8 cellular contexts compared by ENCODE assay signal in genomic region chr17:57114085-57114673, GRCh38. TPM values are rescaled to one million over a fixed set of nuclear protein-coding genes. Genes with fewer than 3 reads are reported as not detected.
DNase-seq lines count a peak whose midpoint lies in the region; ATAC-seq and TF ChIP-seq lines count a peak whose summit lies in the region.

No MANE protein-coding gene starts in this region.

- peaks cover 26% of the 10 kb centered on the region for H3K36me3 ChIP-seq in CD4-positive, alpha-beta memory T cell (ENCODE audit: insufficient read depth, low read length)
- peaks cover 37 to 69% of the 10 kb centered on the region in 2 experiments for H3K36me3 ChIP-seq in HCT116 (ENCODE audit: control insufficient read depth in 1 of 2, insufficient read depth in 2 of 2, low read length in 2 of 2)
- peaks cover 90% of the 10 kb centered on the region for H3K36me3 ChIP-seq in lower lobe of right lung

- peak; percentile 87 for ATAC-seq in HCT116
- peak; percentile 55 to 68 for ATAC-seq in lower lobe of right lung

- TF ChIP-seq CTCF in HCT116 (IDR thresholded peaks at IDR 0.05 in 2 of 3, conservative IDR thresholded peaks at IDR 0.05 in 1 of 3; ENCODE audit: borderline replicate concordance in 1 of 3, insufficient read depth in 1 of 3, low read depth in 2 of 3, low read length in 2 of 3) (peak; percentile 73 to 100 (median 99)), VCaP (conservative IDR thresholded peaks at IDR 0.05) (peak; percentile 80), MCF 10A (IDR thresholded peaks at IDR 0.05; ENCODE audit: unreplicated experiment) (peak; percentile 85), lower lobe of right lung (IDR thresholded peaks at IDR 0.05) (peak; percentile 84)

- H4K20me1 ChIP-seq in HCT116 (ENCODE audit: insufficient read depth): peaks cover 4% of the 10 kb centered on the region; the same call in 1 of the 2 replicates

- RAD21 ChIA-PET in HCT116 (lab: Charles Lee; ENCODE audit: low non-redundant PET in 1 of 2, low total read pairs in 2 of 2, uncharacterized antibody in 2 of 2, unreplicated experiment in 2 of 2): interaction anchor here in 1 of 2 experiments (0.6 kb wide), 1 partner anchor 161 kb away, joined by 3 read pairs; no protein-coding TSS in a partner anchor

- no peak for TF ChIP-seq POLR2A in HCT116 (IDR thresholded peaks at IDR 0.05; ENCODE audit: borderline replicate concordance, extremely low read depth, insufficient read depth, insufficient read length)

- no peaks in the 10 kb centered on the region for H3K9me3 ChIP-seq in CD4-positive, alpha-beta memory T cell (ENCODE audit: control insufficient read depth in 1 of 2, low read length in 2 of 2)
- no peaks in the 10 kb centered on the region for H3K9me3 ChIP-seq in HCT116 (ENCODE audit: control insufficient read depth in 1 of 2, insufficient read depth in 1 of 2, low read depth in 1 of 2, low read length in 2 of 2)
- no peaks in the 10 kb centered on the region for H3K9me3 ChIP-seq in lower lobe of right lung

- no peaks in the 10 kb centered on the region for H3K9me3 Mint-ChIP-seq in CD4-positive, alpha-beta memory T cell
- no peaks in the 10 kb centered on the region for H3K9me3 Mint-ChIP-seq in MCF 10A (ENCODE audit: unreplicated experiment)

- H3K27me3 ChIP-seq in CD4-positive, alpha-beta memory T cell (ENCODE audit: insufficient read depth, low read length): no peaks in the 10 kb centered on the region
- H3K27me3 ChIP-seq in HCT116 (ENCODE audit: insufficient read depth, low read length) (no peaks in the 10 kb centered on the region), lower lobe of right lung (ENCODE audit: low read depth) (no peaks in the 10 kb centered on the region)

- peak overlapping the region in 2 of 7 donors; percentile 29 to 37 for H3K27ac Mint-ChIP-seq in CD4-positive, alpha-beta memory T cell
- H3K27ac Mint-ChIP-seq in MCF 10A (ENCODE audit: low read depth, unreplicated experiment): no peak overlapping the region

- peaks cover 41 to 76% of the 10 kb centered on the region in 2 donors for H3K36me3 Mint-ChIP-seq in CD4-positive, alpha-beta memory T cell
- peaks cover 60% of the 10 kb centered on the region for H3K36me3 Mint-ChIP-seq in MCF 10A (ENCODE audit: insufficient read depth, unreplicated experiment)

- POLR2A ChIA-PET in CD4-positive, alpha-beta memory T cell (lab: Charles Lee; ENCODE audit: partially characterized antibody): interaction anchor here (1.3 kb wide), 1 partner anchor 29 kb away, joined by 5 read pairs; the partner anchor contains the start of gene AKAP1
- POLR2A ChIA-PET in HCT116 (lab: Charles Lee): no interaction called here
- POLR2A ChIA-PET in MCF 10A (lab: Yijun Ruan, JAX): interaction anchor here (0.7 kb wide), 1 partner anchor 137 kb away, joined by 3 read pairs; no protein-coding TSS in a partner anchor

- H3K79me2 ChIP-seq in HCT116 (ENCODE audit: insufficient read depth, low read length): peaks cover 15% of the 10 kb centered on the region

- no peaks in the 10 kb centered on the region for H3K9me2 ChIP-seq in HCT116 (ENCODE audit: insufficient read depth)

- TF ChIP-seq RAD21 in HCT116 (IDR thresholded peaks at IDR 0.05; ENCODE audit: low read depth): peak; percentile 82

- BruUV-seq in HCT116 (replicated peaks; lab: Mats Ljungman, UMichigan): no TSS peak
- BruUV-seq in MCF 10A (replicated peaks; lab: Mats Ljungman, UMichigan): no TSS peak

- no peak overlapping the region for H3K27ac ChIP-seq in CD4-positive, alpha-beta memory T cell (ENCODE audit: low read depth, low read length)
- H3K27ac ChIP-seq in HCT116 (ENCODE audit: low read depth, low read length) (no peak overlapping the region), VCaP (no peak overlapping the region), lower lobe of right lung (no peak overlapping the region)

- H3K27me3 Mint-ChIP-seq in CD4-positive, alpha-beta memory T cell: no peaks in the 10 kb centered on the region
- H3K27me3 Mint-ChIP-seq in MCF 10A (ENCODE audit: insufficient read depth, unreplicated experiment): no peaks in the 10 kb centered on the region

- H2AFZ ChIP-seq in HCT116 (ENCODE audit: low read depth, low read length, poor library complexity, severe bottlenecking): no peak overlapping the region

- H3K4me1 ChIP-seq in CD4-positive, alpha-beta memory T cell (ENCODE audit: insufficient read depth, low read length): peaks cover 3% of the 10 kb centered on the region
- H3K4me1 ChIP-seq in HCT116 (ENCODE audit: control insufficient read depth in 1 of 2, insufficient read depth in 2 of 2, low read length in 2 of 2) (peaks cover 7% of the 10 kb centered on the region in 2 experiments), lower lobe of right lung (peaks cover 22% of the 10 kb centered on the region)

- peak; percentile 31 to 50 (median 43) for DNase-seq in CD4-positive, alpha-beta memory T cell
- DNase-seq in HCT116 (ENCODE audit: low read depth, low spot score) (no peak), MCF 10A (ENCODE audit: unreplicated experiment) (peak; percentile 50), lower lobe of right lung (no peak), globus pallidus (ENCODE audit: low spot score) (no peak), occipital lobe (lab: John Stamatoyannopoulos, UW) (no peak)
- DNase-seq in stimulated activated CD8-positive, alpha-beta memory T cell treated with anti-CD3 and anti-CD28 coated beads, Interleukin-4, amount 100 ng/mL, for 1 hour (ENCODE audit: low read depth in 2 of 2, low spot score in 1 of 2): peak; percentile 26 to 51

- no peak overlapping the region for H3K4me3 Mint-ChIP-seq in CD4-positive, alpha-beta memory T cell
- H3K4me3 Mint-ChIP-seq in MCF 10A (ENCODE audit: unreplicated experiment): no peak overlapping the region

- H3K4me1 Mint-ChIP-seq in CD4-positive, alpha-beta memory T cell: peaks cover 0 to 1% (median 0%) of the 10 kb centered on the region in 4 donors
- no peaks in the 10 kb centered on the region for H3K4me1 Mint-ChIP-seq in MCF 10A (ENCODE audit: insufficient read depth, unreplicated experiment)

- CTCF ChIA-PET in CD4-positive, alpha-beta memory T cell (lab: Charles Lee; ENCODE audit: partially characterized antibody): interaction anchor here (0.6 to 1.3 kb wide), 4 partner anchors 12 to 46 kb away, joined by 3 to 5 read pairs (median 3); no protein-coding TSS in a partner anchor
- CTCF ChIA-PET in HCT116 (lab: Charles Lee): interaction anchor here (0.7 to 1.3 kb wide), 4 partner anchors 8 to 749 kb away, joined by 3 to 4 read pairs (median 3); no protein-coding TSS in a partner anchor
- CTCF ChIA-PET in MCF 10A (lab: Yijun Ruan, JAX): interaction anchor here (0.6 to 1.5 kb wide), 10 partner anchors 10 to 825 kb away, joined by 3 to 7 read pairs (median 4); no protein-coding TSS in a partner anchor

- no peak overlapping the region for H3K9ac ChIP-seq in HCT116 (ENCODE audit: low read length)

- no peak overlapping the region for H3K4me3 ChIP-seq in CD4-positive, alpha-beta memory T cell (ENCODE audit: low read length in 2 of 2)
- H3K4me3 ChIP-seq in HCT116 (replicated peaks in 1 of 2; ENCODE audit: low read depth in 1 of 2, low read length in 2 of 2): no peak overlapping the region
- no peak overlapping the region for H3K4me3 ChIP-seq in lower lobe of right lung

- intact Hi-C loops in CD4-positive, alpha-beta memory T cell (cut with micrococcal nuclease): loop anchor here (1.0 to 2.0 kb wide), 2 partner anchors 29 to 104 kb away; partner anchors contain the start of gene AKAP1
- intact Hi-C loops in HCT116 (cut with micrococcal nuclease) (loop anchor here (5.0 kb wide), 1 partner anchor 107 kb away; no protein-coding TSS in a partner anchor), MCF 10A (cut with micrococcal nuclease) (no loop called here), lower lobe of right lung (cut with DNase I) (no loop called here)

- no peak overlapping the region for H3K4me2 ChIP-seq in HCT116 (ENCODE audit: low read length)

TF ChIP-seq in HCT116, 20 proteins besides CTCF, POLR2A, EP300 and RAD21 (continues in another document):
- TF ChIP-seq REST (IDR thresholded peaks at IDR 0.05; ENCODE audit: low read depth) (no peak), SRF (IDR thresholded peaks at IDR 0.05; ENCODE audit: low read depth) (no peak), SP1 (IDR thresholded peaks at IDR 0.05; ENCODE audit: low read depth) (no peak), ATF3 (IDR thresholded peaks at IDR 0.05) (no peak), ELF1 (IDR thresholded peaks at IDR 0.05; ENCODE audit: borderline replicate concordance, low read depth) (no peak), ZNF274 (IDR thresholded peaks at IDR 0.05; ENCODE audit: low read depth, low read length) (no peak), EZH2 (IDR thresholded peaks at IDR 0.05) (no peak)

RNA-seq across cellular contexts. Expression of gene AKAP1, which starts 29.1 kb away (rescaled TPM):
- total RNA-seq in CD4-positive, alpha-beta memory T cell: 10 to 100 TPM; 33.0 to 35.7 TPM
- polyA plus RNA-seq in CD4-positive, alpha-beta memory T cell: 10 to 100 TPM in 1 of 2 donors, 1 to 10 TPM in 1; 9.8 to 25.2 TPM
- total RNA-seq in HCT116 (2021; ENCODE audit: unreplicated experiment) (51.6 TPM), MCF 10A (2022) (19.6 and 32.4 TPM in 2 replicates), lower lobe of right lung (54.5 TPM), occipital lobe (30.3 TPM)
- polyA plus RNA-seq in HCT116 (2012): 70.8 and 76.9 TPM in 2 replicates

Comparison
In these comparisons a context has a peak if more than half of its experiments do, and no peak if none do; other contexts are left out.
1. DNase-seq: peak in CD4-positive, alpha-beta memory T cell (5 of 5), MCF 10A (single experiment) and stimulated activated CD8-positive, alpha-beta memory T cell treated with anti-CD3 and anti-CD28 coated beads, Interleukin-4, amount 100 ng/mL, for 1 hour (2 of 2); none in HCT116 (single experiment), lower lobe of right lung (single experiment), globus pallidus (single experiment) and occipital lobe (single experiment).
2. intact Hi-C loops: an anchor here in CD4-positive, alpha-beta memory T cell (1.0 to 2.0 kb wide) and HCT116 (5.0 kb wide); none called in MCF 10A and lower lobe of right lung.
3. Peak in every context shown above with its lines, with median percentiles within 50 percentile points of each other: CTCF ChIP-seq.